ENCODE assay signal across 22 cellular contexts in genomic region chr22:43833286-43834240, GRCh38. TPM values are rescaled to one million over a fixed set of nuclear protein-coding genes. Genes with fewer than 3 reads are reported as not detected.
DNase-seq lines count a peak whose midpoint lies in the region; ATAC-seq and TF ChIP-seq lines count a peak whose summit lies in the region.
"Had no signal": no experiment of that assay in that cellular context is flagged by ENCODE, and none has a peak within 500 bp of the region (broad histone marks: within the 10 kb centered on the region; RNA-seq: fewer than 3 reads in every experiment).

No MANE protein-coding gene starts in this region.

- WGBS in heart left ventricle, 4 donors, result 61 to 67% (median 64%) methylated on average over 30 to 36 of the region's 36 CpGs
- WGBS in spleen, 5 donors, result 75 to 87% (median 78%) methylated on average over 25 to 36 of the region's 36 CpGs

- intact Hi-C loops in left ventricle myocardium superior (cut with micrococcal nuclease), result no loop called here
- intact Hi-C loops in heart left ventricle (cut with DNase I), result loop anchor here in 1 of 10 donors (5.0 kb wide), 1 partner anchor 254 kb away; no protein-coding TSS in a partner anchor
- intact Hi-C loops in spleen (cut with DNase I; ENCODE audit: low total_unique reads), result no loop called here

- no peaks in the 10 kb centered on the region for H3K9me3 ChIP-seq in heart left ventricle
- no peaks in the 10 kb centered on the region for H3K9me3 ChIP-seq in spleen

- H3K4me1 Mint-ChIP-seq in endothelial cell (ENCODE audit: unreplicated experiment) (peaks cover 10% of the 10 kb centered on the region), nephron progenitor cell (peaks cover 34% of the 10 kb centered on the region)

- no peak for TF ChIP-seq POLR2A in heart left ventricle (IDR thresholded peaks at IDR 0.05)
- no peak for TF ChIP-seq POLR2A in spleen (IDR thresholded peaks at IDR 0.05)

- H3K4me3 Mint-ChIP-seq in endothelial cell (ENCODE audit: unreplicated experiment) (peak overlapping the region; percentile 31), nephron progenitor cell (no peak overlapping the region)

- DNase-seq in left ventricle myocardium superior (peak; percentile 54), heart left ventricle (no peak), endothelial cell (ENCODE audit: low spot score) (no peak), nephron progenitor cell (no peak), spleen (peak; percentile 61), GM03348 (ENCODE audit: low spot score) (no peak), caudate nucleus (lab: John Stamatoyannopoulos, UW) (no peak)
- DNase-seq: AML-193, EL, GF-D8, HCEC 1CT, KBM-7, MM.1S, NCI-H1048, NCI-H1417 treated with DMSO at 0.1 percent for 48 hours, NCI-H187, NCI-H446 treated with DMSO at 0.1 percent for 48 hours, NCI-H526 treated with DMSO at 0.1 percent for 48 hours, OCI-M1 had no signal

- no peaks in the 10 kb centered on the region for H3K27me3 ChIP-seq in heart left ventricle
- H3K27me3 ChIP-seq in spleen (replicated peaks in 1 of 7), result peaks cover 0 to 70% (median 3%) of the 10 kb centered on the region in 7 donors

- H3K27ac ChIP-seq in heart left ventricle (no peak overlapping the region), spleen (no peak overlapping the region), caudate nucleus (ENCODE audit: low read depth, low read length) (no peak overlapping the region)

- ATAC-seq in left ventricle myocardium superior (no peak), heart left ventricle (no peak), HG02571 (IDR thresholded peaks at IDR 0.05; ENCODE audit: unreplicated experiment) (no peak)

- H3K36me3 ChIP-seq in heart left ventricle, result no peaks in the 10 kb centered on the region
- H3K36me3 ChIP-seq in spleen, result no peaks in the 10 kb centered on the region

- H3K27ac Mint-ChIP-seq in endothelial cell (ENCODE audit: unreplicated experiment), result no peak overlapping the region
- peak overlapping the region; percentile 92 for H3K27ac Mint-ChIP-seq in nephron progenitor cell

- H3K36me3 Mint-ChIP-seq in endothelial cell (ENCODE audit: low read depth, unreplicated experiment) (peaks cover 19% of the 10 kb centered on the region), nephron progenitor cell (ENCODE audit: low read depth) (peaks cover 6% of the 10 kb centered on the region)

- H3K27me3 Mint-ChIP-seq in endothelial cell (ENCODE audit: unreplicated experiment) (peaks cover 6% of the 10 kb centered on the region), nephron progenitor cell (ENCODE audit: low read depth, poor library complexity) (no peaks in the 10 kb centered on the region)

- H3K4me3 ChIP-seq in heart left ventricle (no peak overlapping the region), spleen (no peak overlapping the region)

- H3K4me1 ChIP-seq in heart left ventricle (peaks cover 0 to 32% (median 17%) of the 10 kb centered on the region in 12 donors), spleen (no peaks in the 10 kb centered on the region)

- H3K9me3 Mint-ChIP-seq in endothelial cell (ENCODE audit: unreplicated experiment), result no peaks in the 10 kb centered on the region
- H3K9me3 Mint-ChIP-seq in nephron progenitor cell, result no peaks in the 10 kb centered on the region

- TF ChIP-seq CTCF in heart left ventricle (IDR thresholded peaks at IDR 0.05) (no peak), endothelial cell (IDR thresholded peaks at IDR 0.05; ENCODE audit: unreplicated experiment) (no peak), nephron progenitor cell (IDR thresholded peaks at IDR 0.05) (no peak), spleen (IDR thresholded peaks at IDR 0.05 in 8 of 11, conservative IDR thresholded peaks at IDR 0.05 in 3 of 11) (no peak)

RNA-seq across cellular contexts. Expression of gene EFCAB6, which starts 21.5 kb away (rescaled TPM):
- total RNA-seq in left ventricle myocardium superior, result 1.5 TPM
- 1 to 10 TPM in 8 of 9 donors, under 1 TPM in 1; 0.89 to 2.3 (median 1.6) TPM for total RNA-seq in heart left ventricle
- polyA plus RNA-seq in heart left ventricle, result under 1 TPM; 0.53 to 0.65 TPM
- total RNA-seq in endothelial cell (ENCODE audit: unreplicated experiment), result 0.69 TPM
- total RNA-seq in spleen, result 1 to 10 TPM in 4 of 7 donors, under 1 TPM in 3; 0.44 to 2.8 (median 1.2) TPM
- under 1 TPM; 0.07 to 0.19 (median 0.14) TPM for polyA plus RNA-seq in spleen
- total RNA-seq: HT1080 had no signal

RNA-seq across cellular contexts. Expression of gene SULT4A1, which starts 28.8 kb away (rescaled TPM):
- total RNA-seq in left ventricle myocardium superior (0.45 TPM), heart left ventricle (under 1 TPM in 3 of 9 donors, not detected in 6; 0.07 to 0.92 (median 0.21) TPM), endothelial cell (ENCODE audit: unreplicated experiment) (16.5 TPM), spleen (1 to 10 TPM in 6 of 7 donors, under 1 TPM in 1; 0.70 to 5.1 (median 2.6) TPM)
- polyA plus RNA-seq in heart left ventricle (under 1 TPM; 0.19 to 0.24 TPM), spleen (1 to 10 TPM in 1 of 3 donors, under 1 TPM in 2; 0.35 to 1.3 (median 0.46) TPM)

RNA-seq across cellular contexts. Expression of gene PNPLA5, which starts 58.2 kb away (rescaled TPM):
- total RNA-seq in left ventricle myocardium superior (not detected), heart left ventricle (not detected), endothelial cell (ENCODE audit: unreplicated experiment) (not detected), spleen (not detected)
- polyA plus RNA-seq in heart left ventricle (not detected), spleen (not detected)
- total RNA-seq: A172, HT1080 had no signal

Comparison
In these comparisons a context has a peak if more than half of its experiments do, and no peak if none do; other contexts are left out.
1. DNase-seq: peak in left ventricle myocardium superior (single experiment) and spleen (single experiment); none in heart left ventricle (0 of 5), endothelial cell (single experiment), nephron progenitor cell (single experiment), GM03348 (single experiment) and caudate nucleus (0 of 61).